ENCODE assay signal across 1 cellular context in genomic region chr6:42199106-42199981, GRCh38.
A peak's percentile ranks its signal among the peaks of the same experiment; 100 is the strongest.
TF ChIP-seq lines count a peak whose summit lies in the region.

No MANE protein-coding gene starts in this region.

TF ChIP-seq in K562, 482 proteins besides CTCF, POLR2A, EP300 and RAD21 (continued from another document and continues in another):
- TF ChIP-seq CHAMP1 (IDR thresholded peaks at IDR 0.05) (peak; percentile 97), CSDE1 (IDR thresholded peaks at IDR 0.05) (no peak), AFF4 (CRISPR knock-in tag; IDR thresholded peaks at IDR 0.05) (peak; percentile 90), CBX2 (IDR thresholded peaks at IDR 0.05; ENCODE audit: insufficient read depth, low read length, poor library complexity, severe bottlenecking) (no peak), ZNF407 (IDR thresholded peaks at IDR 0.05; ENCODE audit: low read depth) (no peak), GABPB1 (CRISPR knock-in tag; IDR thresholded peaks at IDR 0.05) (peak; percentile 69), NFXL1 (CRISPR knock-in tag; IDR thresholded peaks at IDR 0.05) (no peak), ZHX1 (conservative IDR thresholded peaks at IDR 0.05; ENCODE audit: low read length) (no peak; the same call in 1 of the 2 replicates), NCOA1 (IDR thresholded peaks at IDR 0.05; ENCODE audit: low read depth) (peak; percentile 93), ETV6 (IDR thresholded peaks at IDR 0.05; ENCODE audit: borderline replicate concordance in 1 of 2, low read depth in 2 of 2, low read length in 1 of 2) (peak in 1 of 2 experiments; percentile 65; a peak in 2 of 4 replicates), ETV6 (CRISPR knock-in tag; IDR thresholded peaks at IDR 0.05; ENCODE audit: borderline replicate concordance) (no peak), CREB3 (tag; conservative IDR thresholded peaks at IDR 0.05; ENCODE audit: low read depth) (peak; percentile 63; the same call in 1 of the 2 replicates), ATF7 (IDR thresholded peaks at IDR 0.05) (peak; percentile 97), EHMT2 (IDR thresholded peaks at IDR 0.05) (peak; percentile 96), ETV5 (CRISPR knock-in tag; IDR thresholded peaks at IDR 0.05; ENCODE audit: low read depth) (peak; percentile 87), REST (CRISPR knock-in tag; IDR thresholded peaks at IDR 0.05; ENCODE audit: low read depth) (0 out of 2 replicates have a peak, but pooled peaks have one; percentile 37), LCOR (CRISPR knock-in tag; IDR thresholded peaks at IDR 0.05) (peak; percentile 96), NKRF (IDR thresholded peaks at IDR 0.05; ENCODE audit: borderline replicate concordance) (0 out of 2 replicates have a peak, but pooled peaks have one; percentile 12), NRF1 (conservative IDR thresholded peaks at IDR 0.05 in 1 of 2, IDR thresholded peaks at IDR 0.05 in 1 of 2) (peak; percentile 52 to 57), THRAP3 (IDR thresholded peaks at IDR 0.05; ENCODE audit: borderline replicate concordance) (no peak), ZBTB9 (CRISPR knock-in tag; IDR thresholded peaks at IDR 0.05) (peak; percentile 42; the same call in 1 of the 2 replicates), NCOA4 (IDR thresholded peaks at IDR 0.05; ENCODE audit: partially characterized antibody) (no peak)
